8 cellular contexts compared by ENCODE assay signal in the genomic region with DNA sequence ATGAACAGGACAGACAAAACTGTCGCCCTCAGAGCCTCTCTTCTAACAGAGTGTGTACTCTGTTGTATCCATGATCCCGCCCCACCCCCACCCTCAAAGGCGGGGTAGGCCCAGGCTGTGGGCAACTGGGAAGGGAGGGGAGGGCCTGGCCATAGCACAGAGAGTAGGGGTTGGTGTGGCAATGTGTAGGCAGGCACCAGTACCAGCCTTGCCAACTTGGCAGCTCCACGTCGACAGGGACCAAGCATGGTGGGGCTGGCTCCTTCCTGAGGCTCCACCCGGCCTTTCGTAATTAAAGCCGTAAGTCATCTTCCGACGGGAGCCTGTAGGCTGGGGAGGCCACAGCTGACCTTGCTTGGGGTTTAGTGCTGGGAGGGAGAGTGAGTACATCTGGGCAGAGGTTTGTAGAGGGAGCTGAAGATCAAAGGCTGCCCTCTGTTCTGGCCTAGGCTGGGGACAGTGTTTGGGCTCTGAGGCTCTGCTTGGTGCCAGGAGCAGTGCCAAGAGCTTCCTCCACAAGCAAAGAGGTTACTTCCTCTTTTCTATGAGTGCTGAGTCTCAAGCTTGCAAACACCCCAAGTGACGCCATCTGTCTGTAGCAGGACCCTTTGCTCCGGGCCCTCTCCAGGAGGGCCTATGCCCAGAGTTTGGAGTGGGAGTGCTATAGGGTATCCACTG.
DNase-seq lines count a peak whose midpoint lies in the region; ATAC-seq, FAIRE-seq and TF ChIP-seq lines count a peak whose summit lies in the region.

No MANE protein-coding gene starts in this region.

- ATAC-seq in left ventricle myocardium superior (peak; percentile 67), HG03196 (IDR thresholded peaks at IDR 0.05; ENCODE audit: unreplicated experiment) (no peak), GM21825 (IDR thresholded peaks at IDR 0.05; ENCODE audit: unreplicated experiment) (no peak), GM21529 (IDR thresholded peaks at IDR 0.05; ENCODE audit: unreplicated experiment) (no peak)

- DNase-seq in GM19239 (ENCODE audit: insufficient read length, low spot score) (peak; percentile 37), UCSD-AML1 (lab: John Stamatoyannopoulos, UW; ENCODE audit: unreplicated experiment) (peak; percentile 42), left ventricle myocardium superior (peak; percentile 66), smooth muscle cell (lab: John Stamatoyannopoulos, UW; ENCODE audit: unreplicated experiment) (no peak), NCI-H1105 (lab: John Stamatoyannopoulos, UW) (no peak)

- 54% methylated on average over 12 of the region's 12 CpGs for WGBS in smooth muscle cell (ENCODE audit: low lambda C conversion rate)

- no peak overlapping the region for H2AFZ ChIP-seq in smooth muscle cell (ENCODE audit: low read depth)

- H3K79me2 ChIP-seq in smooth muscle cell (ENCODE audit: low read depth): no peaks in the 10 kb centered on the region

- H3F3A ChIP-seq in smooth muscle cell (ENCODE audit: low read depth): peaks cover 7% of the 10 kb centered on the region

- TF ChIP-seq CTCF in smooth muscle cell (IDR thresholded peaks at IDR 0.05; ENCODE audit: borderline replicate concordance, insufficient read depth, poor library complexity, severe bottlenecking): no peak

- no peaks in the 10 kb centered on the region for H3K27me3 ChIP-seq in smooth muscle cell (ENCODE audit: low read depth)

- H3K4me3 ChIP-seq in smooth muscle cell: no peak overlapping the region

- H4K20me1 ChIP-seq in smooth muscle cell (ENCODE audit: low read depth): no peaks in the 10 kb centered on the region

- no peaks in the 10 kb centered on the region for H3K36me3 ChIP-seq in smooth muscle cell (ENCODE audit: low read depth)

- H3K27ac ChIP-seq in smooth muscle cell (ENCODE audit: low read depth): peak overlapping the region; percentile 84

- peaks cover 15% of the 10 kb centered on the region for H3K4me1 ChIP-seq in smooth muscle cell (ENCODE audit: low read depth)

- peak overlapping the region; percentile 14 for H3K9ac ChIP-seq in smooth muscle cell (ENCODE audit: low read depth)

- intact Hi-C loops in left ventricle myocardium superior (cut with micrococcal nuclease): no loop called here

- H3K4me2 ChIP-seq in smooth muscle cell: peak overlapping the region; percentile 58

- FAIRE-seq in GM19239 (lab: Jason Lieb, UNC): peak; percentile 80

- H3K9me3 ChIP-seq in smooth muscle cell (replicated peaks; ENCODE audit: low read depth): no peaks in the 10 kb centered on the region

Comparison
In these comparisons a context has a peak if more than half of its experiments do, and no peak if none do; other contexts are left out.
1. DNase-seq: peak in GM19239 (single experiment), UCSD-AML1 (single experiment) and left ventricle myocardium superior (single experiment); none in smooth muscle cell (single experiment) and NCI-H1105 (single experiment).